In genomic region chr22:28989484-28989883, GRCh38 we compare ENCODE assay signal across 22 cellular contexts.
A peak's percentile ranks its signal among the peaks of the same experiment; 100 is the strongest.
DNase-seq lines count a peak whose midpoint lies in the region; ATAC-seq, FAIRE-seq and TF ChIP-seq lines count a peak whose summit lies in the region.
"Had no signal": no experiment of that assay in that cellular context is flagged by ENCODE, and none has a peak within 500 bp of the region (broad histone marks: within the 10 kb centered on the region; RNA-seq: fewer than 3 reads in every experiment).

No MANE protein-coding gene starts in this region.

- peaks cover 10% of the 10 kb centered on the region for H3K9me3 Mint-ChIP-seq in MCF 10A (ENCODE audit: unreplicated experiment)
- peaks cover 0 to 12% (median 5%) of the 10 kb centered on the region in 5 experiments for H3K9me3 Mint-ChIP-seq in brain
- H3K9me3 Mint-ChIP-seq: type B pancreatic cell had no signal

- H3K4me3 Mint-ChIP-seq in MCF 10A (ENCODE audit: unreplicated experiment) (no peak overlapping the region), brain (peak overlapping the region in 1 of 5 experiments; percentile 57)
- H3K4me3 Mint-ChIP-seq: activated CD4-positive, alpha-beta memory T cell treated with anti-CD3 and anti-CD28 coated beads for 36 hours; CD4-positive, alpha-beta T cell; HFFc6; stimulated activated effector memory CD8-positive, alpha-beta T cell treated with anti-CD3 and anti-CD28 coated beads, Interleukin-12 subunit alpha, Interleukin-12 subunit beta, amount 100 ng/mL, for 72 hours; type B pancreatic cell had no signal

- H3K27me3 ChIP-seq in breast epithelium (no peaks in the 10 kb centered on the region), vagina (no peaks in the 10 kb centered on the region)
- H3K27me3 ChIP-seq: left lung had no signal

- H3K4me1 Mint-ChIP-seq in MCF 10A (ENCODE audit: insufficient read depth, unreplicated experiment) (peaks cover 8% of the 10 kb centered on the region), brain (peaks cover 22% of the 10 kb centered on the region)

- no peaks in the 10 kb centered on the region for H3K36me3 ChIP-seq in breast epithelium
- peaks cover 0 to 3% of the 10 kb centered on the region in 2 donors for H3K36me3 ChIP-seq in kidney (ENCODE audit: control insufficient read depth in 1 of 2, insufficient read depth in 2 of 2, low read length in 2 of 2)
- H3K36me3 ChIP-seq in vagina: no peaks in the 10 kb centered on the region
- H3K36me3 ChIP-seq: left lung had no signal

- no peak overlapping the region for H3K9ac ChIP-seq in kidney (ENCODE audit: low read length in 2 of 2)
- H3K9ac ChIP-seq: parathyroid adenoma had no signal

- peaks cover 0 to 6% of the 10 kb centered on the region in 2 donors for H3K9me3 ChIP-seq in breast epithelium
- H3K9me3 ChIP-seq in kidney (ENCODE audit: control insufficient read depth in 1 of 2, low read length in 2 of 2): peaks cover 0 to 4% of the 10 kb centered on the region in 2 donors
- no peaks in the 10 kb centered on the region for H3K9me3 ChIP-seq in vagina
- H3K9me3 ChIP-seq: left lung had no signal

- H3K27me3 Mint-ChIP-seq in MCF 10A (ENCODE audit: insufficient read depth, unreplicated experiment) (no peaks in the 10 kb centered on the region), brain (no peaks in the 10 kb centered on the region)
- H3K27me3 Mint-ChIP-seq: activated CD4-positive, alpha-beta memory T cell treated with anti-CD3 and anti-CD28 coated beads for 36 hours; type B pancreatic cell had no signal

- H3K27ac ChIP-seq in breast epithelium (peak overlapping the region; percentile 65 to 70), kidney (ENCODE audit: low read depth in 2 of 2, low read length in 2 of 2) (peak overlapping the region; percentile 5 to 38), vagina (peak overlapping the region; percentile 51)
- H3K27ac ChIP-seq: A549, parathyroid adenoma had no signal

- POLR2A ChIA-PET in MCF 10A (lab: Yijun Ruan, JAX): no interaction called here

- H3K27ac Mint-ChIP-seq in MCF 10A (ENCODE audit: low read depth, unreplicated experiment) (no peak overlapping the region), brain (peak overlapping the region in 4 of 5 experiments; percentile 39 to 91 (median 88))
- H3K27ac Mint-ChIP-seq: activated CD4-positive, alpha-beta memory T cell treated with anti-CD3 and anti-CD28 coated beads for 36 hours; CD4-positive, alpha-beta T cell; HFFc6; stimulated activated effector memory CD8-positive, alpha-beta T cell treated with anti-CD3 and anti-CD28 coated beads, Interleukin-12 subunit alpha, Interleukin-12 subunit beta, amount 100 ng/mL, for 72 hours had no signal

- intact Hi-C loops in breast epithelium (cut with DNase I; ENCODE audit: low total_unique reads): no loop called here
- intact Hi-C loops in MCF 10A (cut with micrococcal nuclease): no loop called here
- intact Hi-C loops in kidney (cut with DNase I): no loop called here
- intact Hi-C loops in vagina (cut with DNase I): no loop called here

- DNase-seq in breast epithelium (ENCODE audit: low spot score in 2 of 2) (peak in 1 of 2 donors; percentile 26), MCF 10A (ENCODE audit: unreplicated experiment) (no peak), kidney (peak; percentile 72), vagina (ENCODE audit: extremely low spot score in 2 of 2) (no peak), glomerular visceral epithelial cell (ENCODE audit: extremely low spot score) (no peak)
- DNase-seq: CD4-positive, alpha-beta T cell; HFFc6; left lung; NCI-H1048; NCI-H2171; NCI-H774 had no signal

- H3K36me3 Mint-ChIP-seq in MCF 10A (ENCODE audit: insufficient read depth, unreplicated experiment): peaks cover 20% of the 10 kb centered on the region
- H3K36me3 Mint-ChIP-seq in brain: peaks cover 84% of the 10 kb centered on the region
- H3K36me3 Mint-ChIP-seq: stimulated activated effector memory CD8-positive, alpha-beta T cell treated with anti-CD3 and anti-CD28 coated beads, Interleukin-12 subunit alpha, Interleukin-12 subunit beta, amount 100 ng/mL, for 72 hours had no signal

- TF ChIP-seq POLR2A in breast epithelium (IDR thresholded peaks at IDR 0.05) (no peak), vagina (IDR thresholded peaks at IDR 0.05) (no peak)

- no peak for FAIRE-seq in kidney (lab: Jason Lieb, UNC)
- FAIRE-seq: A549, colon, endothelial cell of umbilical vein had no signal

- H3K4me1 ChIP-seq in breast epithelium: peaks cover 4 to 6% of the 10 kb centered on the region in 2 donors
- peaks cover 5 to 22% of the 10 kb centered on the region in 2 donors for H3K4me1 ChIP-seq in kidney (ENCODE audit: control insufficient read depth in 1 of 2, insufficient read depth in 1 of 2, low read depth in 1 of 2, low read length in 2 of 2)
- H3K4me1 ChIP-seq in vagina: peaks cover 20% of the 10 kb centered on the region
- H3K4me1 ChIP-seq: parathyroid adenoma had no signal

- CTCF ChIA-PET in MCF 10A (lab: Yijun Ruan, JAX): interaction anchor here (0.6 kb wide), 1 partner anchor 160 kb away, joined by 4 read pairs; no protein-coding TSS in a partner anchor

- no peak for TF ChIP-seq CTCF in breast epithelium (IDR thresholded peaks at IDR 0.05)
- TF ChIP-seq CTCF in MCF 10A (IDR thresholded peaks at IDR 0.05; ENCODE audit: unreplicated experiment): no peak
- no peak for TF ChIP-seq CTCF in brain (conservative IDR thresholded peaks at IDR 0.05)
- no peak for TF ChIP-seq CTCF in kidney (IDR thresholded peaks at IDR 0.05; ENCODE audit: borderline replicate concordance, extremely low read depth, insufficient read depth)
- TF ChIP-seq CTCF in vagina (IDR thresholded peaks at IDR 0.05): no peak

- ATAC-seq in GM21526 (IDR thresholded peaks at IDR 0.05; ENCODE audit: low FRiP score, unreplicated experiment) (no peak), HG03135 (IDR thresholded peaks at IDR 0.05; ENCODE audit: unreplicated experiment) (no peak)
- ATAC-seq: A549 had no signal

- BruUV-seq in MCF 10A (replicated peaks; lab: Mats Ljungman, UMichigan): no TSS peak

- H3K4me3 ChIP-seq in breast epithelium (no peak overlapping the region), kidney (ENCODE audit: low read length in 2 of 2) (no peak overlapping the region), vagina (no peak overlapping the region)
- H3K4me3 ChIP-seq: A549, left lung, smooth muscle cell had no signal
